In the genomic region with DNA sequence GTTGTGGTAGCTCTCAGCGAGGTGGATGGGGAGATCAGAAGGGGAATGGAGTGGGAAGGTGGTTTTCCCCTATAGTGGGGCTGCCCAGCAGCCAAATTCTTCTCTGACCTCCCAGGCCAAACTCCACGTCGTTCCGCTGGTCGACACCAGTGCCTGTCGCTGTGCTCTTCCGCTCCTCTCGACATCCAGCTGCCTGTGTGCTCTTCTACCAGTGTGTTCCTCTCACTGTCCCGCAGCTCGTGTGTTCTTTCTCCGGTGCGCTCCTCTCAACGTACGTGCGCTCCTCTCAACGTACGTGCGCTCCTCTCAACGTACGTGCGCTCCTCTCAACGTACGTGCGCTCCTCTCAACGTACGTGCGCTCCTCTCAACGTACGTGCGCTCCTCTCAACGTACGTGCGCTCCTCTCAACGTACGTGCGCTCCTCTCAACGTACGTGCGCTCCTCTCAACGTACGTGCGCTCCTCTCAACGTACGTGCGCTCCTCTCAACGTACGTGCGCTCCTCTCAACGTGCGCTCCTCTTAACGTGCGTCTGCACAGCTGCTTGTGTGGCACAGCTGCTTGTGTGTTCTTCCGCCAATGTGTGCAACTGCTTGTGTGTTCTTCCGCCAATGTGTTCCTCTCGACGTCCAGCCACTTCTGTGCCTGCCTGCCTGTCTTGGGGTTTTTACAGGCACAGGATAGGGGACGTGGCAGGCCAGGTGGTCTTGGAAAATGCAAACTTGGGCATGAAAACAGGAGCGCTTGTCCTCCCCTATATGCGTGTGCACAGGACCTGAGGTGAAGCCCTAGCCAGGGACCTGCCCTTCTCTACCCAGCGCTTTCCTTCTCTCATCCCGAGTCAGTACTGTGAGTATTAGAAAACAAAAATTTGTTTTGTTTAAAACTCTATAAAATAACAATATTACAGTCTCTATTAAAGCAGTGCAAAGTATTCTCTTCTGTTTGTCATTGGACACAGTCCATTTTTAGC, we compare ENCODE assay signal across 16 cellular contexts.
A peak's percentile ranks its signal among the peaks of the same experiment; 100 is the strongest.
DNase-seq lines count a peak whose midpoint lies in the region; ATAC-seq and TF ChIP-seq lines count a peak whose summit lies in the region.
"Had no signal": no experiment of that assay in that cellular context is flagged by ENCODE, and none has a peak within 500 bp of the region (broad histone marks: within the 10 kb centered on the region; RNA-seq: fewer than 3 reads in every experiment).

No MANE protein-coding gene starts in this region.

- H3K9ac ChIP-seq in BLaER1 treated with 17β-estradiol and CSF1 and Interleukin-3, amounts not matched to agents 10 nM and 100 nM: no peak overlapping the region
- no peak overlapping the region for H3K9ac ChIP-seq in adipocyte (ENCODE audit: low read length)

- H4K20me1 ChIP-seq in BLaER1 treated with 17β-estradiol and CSF1 and Interleukin-3, amounts not matched to agents 10 nM and 100 nM: no peaks in the 10 kb centered on the region

- H3K27ac ChIP-seq in BLaER1 treated with 17β-estradiol and CSF1 and Interleukin-3, amounts not matched to agents 10 nM and 100 nM: peak overlapping the region in 2 of 11 experiments; percentile 3 to 7; a peak in 1 of 22 replicates
- H3K27ac ChIP-seq in mesodermal cell (ENCODE audit: low read depth, low read length, severe bottlenecking) (peak overlapping the region; percentile 77), foreskin keratinocyte (no peak overlapping the region)
- H3K27ac ChIP-seq: skin epidermis had no signal

- no peaks in the 10 kb centered on the region for H3K36me3 ChIP-seq in BLaER1 treated with 17β-estradiol and CSF1 and Interleukin-3, amounts not matched to agents 10 nM and 100 nM
- no peaks in the 10 kb centered on the region for H3K36me3 ChIP-seq in adipocyte (ENCODE audit: control insufficient read depth, insufficient read depth, low read length, severe bottlenecking)
- H3K36me3 ChIP-seq in mesodermal cell (ENCODE audit: control insufficient read depth, insufficient read depth, low read length): no peaks in the 10 kb centered on the region

- peaks cover 0 to 9% (median 0%) of the 10 kb centered on the region in 11 experiments; a peak in 3 of 22 replicates for H3K9me3 ChIP-seq in BLaER1 treated with 17β-estradiol and CSF1 and Interleukin-3, amounts not matched to agents 10 nM and 100 nM (replicated peaks in 1 of 11)
- no peaks in the 10 kb centered on the region for H3K9me3 ChIP-seq in adipocyte (ENCODE audit: control insufficient read depth, low read length)
- H3K9me3 ChIP-seq in mesodermal cell (ENCODE audit: control insufficient read depth, low read length): no peaks in the 10 kb centered on the region

- 51 to 73% methylated on average over 28 to 33 of the region's 61 CpGs for WGBS in mesodermal cell (ENCODE audit: insufficient coverage in 2 of 2), 2 experiments

- H3K4me2 ChIP-seq in BLaER1 treated with 17β-estradiol and CSF1 and Interleukin-3, amounts not matched to agents 10 nM and 100 nM: peak overlapping the region in 9 of 11 experiments; percentile 7 to 46 (median 27); a peak in 8 of 22 replicates

- H3K4me3 ChIP-seq in BLaER1 treated with 17β-estradiol and CSF1 and Interleukin-3, amounts not matched to agents 10 nM and 100 nM: no peak overlapping the region
- H3K4me3 ChIP-seq in adipocyte (ENCODE audit: low read length) (peak overlapping the region; percentile 56), mesodermal cell (ENCODE audit: extremely low read depth, insufficient read depth, low read length, poor library complexity, severe bottlenecking) (peak overlapping the region; percentile 42)

- no peaks in the 10 kb centered on the region for H3K27me3 ChIP-seq in BLaER1 treated with 17β-estradiol and CSF1 and Interleukin-3, amounts not matched to agents 10 nM and 100 nM
- H3K27me3 ChIP-seq in adipocyte (replicated peaks; ENCODE audit: control insufficient read depth, insufficient read depth, low read length): no peaks in the 10 kb centered on the region
- no peaks in the 10 kb centered on the region for H3K27me3 ChIP-seq in foreskin keratinocyte

- ATAC-seq in HG03460 (IDR thresholded peaks at IDR 0.05; ENCODE audit: unreplicated experiment): peak; percentile 38
- no peak for ATAC-seq in foreskin keratinocyte
- ATAC-seq: activated T-helper 17 cell treated with anti-CD3 and anti-CD28 coated beads, Interleukin-2, amount 50 U/mL, for 72 hours; Panc1 had no signal

- H3K4me1 ChIP-seq in BLaER1 treated with 17β-estradiol and CSF1 and Interleukin-3, amounts not matched to agents 10 nM and 100 nM: peaks cover 0 to 11% (median 8%) of the 10 kb centered on the region in 10 experiments; a peak in 15 of 20 replicates
- H3K4me1 ChIP-seq in adipocyte (ENCODE audit: control insufficient read depth, insufficient read depth, low read length): no peaks in the 10 kb centered on the region
- H3K4me1 ChIP-seq in mesodermal cell (ENCODE audit: control insufficient read depth, insufficient read depth, low read length, poor library complexity, severe bottlenecking): no peaks in the 10 kb centered on the region
- no peaks in the 10 kb centered on the region for H3K4me1 ChIP-seq in foreskin keratinocyte

- no peak for TF ChIP-seq CTCF in foreskin keratinocyte (conservative IDR thresholded peaks at IDR 0.05)

- DNase-seq in adipocyte (ENCODE audit: low read depth): no peak
- DNase-seq in RPMI8226: no peak
- no peak for DNase-seq in HUDEP-2 (lab: John Stamatoyannopoulos, UW; ENCODE audit: unreplicated experiment in 76 of 76)
- no peak for DNase-seq in DMS 273 treated with DMSO at 0.1 percent for 48 hours (lab: John Stamatoyannopoulos, UW)
- no peak for DNase-seq in foreskin keratinocyte
- DNase-seq: CD4-positive, CD25-positive, alpha-beta regulatory T cell; dermis blood vessel endothelial cell; hippocampal formation; NCI-H2029; stimulated activated CD8-positive, alpha-beta memory T cell treated with anti-CD3 and anti-CD28 coated beads, Interleukin-4, amount 100 ng/mL, for 48 hours had no signal

Comparison
In these comparisons a context has a peak if more than half of its experiments do, and no peak if none do; other contexts are left out.
1. H3K4me3 ChIP-seq: peak in adipocyte (single experiment) and mesodermal cell (single experiment); none in BLaER1 treated with 17β-estradiol and CSF1 and Interleukin-3, amounts not matched to agents 10 nM and 100 nM (0 of 10).